16 cellular contexts compared by ENCODE assay signal in the genomic region with DNA sequence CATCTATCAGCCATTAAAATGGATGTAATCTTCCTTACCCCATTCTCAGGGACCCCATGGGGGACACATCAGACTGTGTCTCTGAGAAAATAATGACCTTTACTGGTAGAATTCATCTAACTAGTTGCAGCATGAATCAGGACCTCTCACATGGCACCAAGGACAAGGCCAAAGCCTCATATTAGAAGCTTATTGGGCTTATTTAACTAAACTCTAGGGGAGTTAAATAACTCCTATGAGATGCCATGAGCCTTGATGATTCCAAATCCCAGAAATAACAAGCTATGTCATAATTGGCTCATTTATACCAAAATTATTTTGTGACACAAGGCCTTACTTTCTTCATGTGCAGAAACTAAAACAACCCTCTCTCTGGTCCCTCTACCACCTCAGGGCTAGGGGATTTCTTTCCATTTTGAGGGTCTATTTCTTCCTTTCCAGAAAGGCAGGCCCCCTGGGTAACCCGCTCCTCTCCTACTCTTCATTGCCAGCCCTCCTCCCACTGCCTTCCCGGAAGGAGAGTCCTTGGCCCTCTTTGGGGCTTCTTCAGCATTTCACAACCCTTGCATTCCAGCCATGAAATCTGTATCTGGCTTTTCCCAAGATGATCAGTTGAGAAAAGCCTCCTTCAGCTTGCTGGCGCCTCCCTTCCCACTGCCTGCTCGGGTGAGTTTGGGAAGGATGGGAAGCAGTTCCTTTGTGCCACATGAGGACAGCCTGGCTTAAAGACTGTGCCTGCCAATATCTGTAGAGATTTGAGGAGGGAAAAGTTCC. TPM values are rescaled to one million over a fixed set of nuclear protein-coding genes. Genes with fewer than 3 reads are reported as not detected.
A peak's percentile ranks its signal among the peaks of the same experiment; 100 is the strongest.
DNase-seq lines count a peak whose midpoint lies in the region; ATAC-seq and TF ChIP-seq lines count a peak whose summit lies in the region.
"Had no signal": no experiment of that assay in that cellular context is flagged by ENCODE, and none has a peak within 500 bp of the region (broad histone marks: within the 10 kb centered on the region; RNA-seq: fewer than 3 reads in every experiment).

No MANE protein-coding gene starts in this region.

- H3K9me3 ChIP-seq in ovary (no peaks in the 10 kb centered on the region), transverse colon (no peaks in the 10 kb centered on the region)

- 22 to 35% (median 30%) methylated on average over 4 of the region's 4 CpGs for WGBS in ovary, 3 donors
- 77 to 79% methylated on average over 2 to 4 of the region's 4 CpGs for WGBS in transverse colon (ENCODE audit: low coverage in 1 of 2), 2 donors

- H3K4me1 ChIP-seq in ovary (ENCODE audit: insufficient read depth) (peaks cover 6% of the 10 kb centered on the region), transverse colon (peaks cover 0 to 9% (median 0%) of the 10 kb centered on the region in 4 donors)

- intact Hi-C loops in Right ventricle myocardium superior (cut with DNase I) (no loop called here), ovary (cut with DNase I) (loop anchor here in 1 of 4 donors (5.0 kb wide), 1 partner anchor 35 kb away; no protein-coding TSS in a partner anchor), transverse colon (cut with DNase I; ENCODE audit: low total_unique reads) (no loop called here)

- TF ChIP-seq CTCF in ovary (IDR thresholded peaks at IDR 0.05), result no peak
- no peak for TF ChIP-seq CTCF in transverse colon (IDR thresholded peaks at IDR 0.05)

- H3K4me3 ChIP-seq in ovary, result no peak overlapping the region
- H3K4me3 ChIP-seq in transverse colon, result no peak overlapping the region

- H3K27me3 ChIP-seq in ovary, result no peaks in the 10 kb centered on the region
- H3K27me3 ChIP-seq in transverse colon, result no peaks in the 10 kb centered on the region

- DNase-seq in amniotic epithelial cell (ENCODE audit: low read depth), result peak; percentile 88
- peak; percentile 71 for DNase-seq in Right ventricle myocardium superior
- DNase-seq in ovary, result peak in 3 of 5 donors; percentile 54 to 79 (median 56)
- DNase-seq in transverse colon, result no peak
- no peak for DNase-seq in activated CD8-positive, alpha-beta memory T cell treated with anti-CD3 and anti-CD28 coated beads for 24 hours
- no peak for DNase-seq in GOT3 (lab: John Stamatoyannopoulos, UW)
- DNase-seq: activated naive CD4-positive, alpha-beta T cell treated with anti-CD3 and anti-CD28 coated beads, Interleukin-2, amount 10 ng/mL, durations not matched to agents 7 days and 5 days; CD4-positive, alpha-beta T cell; cortex of kidney; NCI-H1694 treated with DMSO at 0.1 percent for 48 hours; SHP77 treated with DMSO at 0.1 percent for 48 hours; stimulated activated CD4-positive, alpha-beta T cell treated with anti-CD3 and anti-CD28 coated beads, Interleukin-4, amount 100 ng/mL, for 24 hours; stimulated activated naive CD4-positive, alpha-beta T cell had no signal

- H3K27ac ChIP-seq in ovary (peak overlapping the region; percentile 61 to 81), transverse colon (peak overlapping the region; percentile 22 to 68 (median 44))
- H3K27ac ChIP-seq: KMS-11 had no signal

- in situ Hi-C loops in transverse colon (cut with MboI; ENCODE audit: low pct_ligation_motif_present in 1 of 4, low pct_unique_long_range_greater_than_20kb in 1 of 4, low sequenced_read_pairs in 3 of 4), result no loop called here

- TF ChIP-seq EP300 in ovary (IDR thresholded peaks at IDR 0.05) (peak; percentile 81), transverse colon (IDR thresholded peaks at IDR 0.05; ENCODE audit: low read depth) (no peak)

- ATAC-seq in Right ventricle myocardium superior (ENCODE audit: poor library complexity) (peak; percentile 71), GM19035 (IDR thresholded peaks at IDR 0.05; ENCODE audit: unreplicated experiment) (no peak)
- no peak for ATAC-seq in activated CD4-positive, CD25-positive, alpha-beta regulatory T cell treated with anti-CD3 and anti-CD28 coated beads, Interleukin-2, amount 50 U/mL, for 24 hours

- TF ChIP-seq POLR2A in ovary (IDR thresholded peaks at IDR 0.05) (peak; percentile 28), transverse colon (IDR thresholded peaks at IDR 0.05) (no peak)

- H3K36me3 ChIP-seq in ovary (no peaks in the 10 kb centered on the region), transverse colon (peaks cover 0 to 12% (median 0%) of the 10 kb centered on the region in 4 donors)

RNA-seq across cellular contexts. Expression of gene TRIM8, which starts 41.8 kb away (rescaled TPM):
- total RNA-seq in Right ventricle myocardium superior (103 TPM), ovary (100 to 1,000 TPM in 2 of 7 donors, 10 to 100 TPM in 5; 48.5 to 120 (median 91.7) TPM), transverse colon (100 to 1,000 TPM in 1 of 4 donors, 10 to 100 TPM in 3; 59.1 to 108 (median 66.8) TPM)
- polyA plus RNA-seq in ovary, result 10 to 100 TPM; 74.7 to 84.3 TPM

Comparison
In these comparisons a context has a peak if more than half of its experiments do, and no peak if none do; other contexts are left out.
1. DNase-seq: peak in amniotic epithelial cell (single experiment), Right ventricle myocardium superior (single experiment) and ovary (3 of 5); none in transverse colon (single experiment), activated CD8-positive, alpha-beta memory T cell treated with anti-CD3 and anti-CD28 coated beads for 24 hours (single experiment) and GOT3 (single experiment).